Comparison of ENCODE assay signal across 9 cellular contexts in genomic region chr1:182442333-182442732, GRCh38. TPM values are rescaled to one million over a fixed set of nuclear protein-coding genes. Genes with fewer than 3 reads are reported as not detected.
"Had no signal": no experiment of that assay in that cellular context is flagged by ENCODE, and none has a peak within 500 bp of the region (broad histone marks: within the 10 kb centered on the region; RNA-seq: fewer than 3 reads in every experiment).

No MANE protein-coding gene starts in this region.

- FAIRE-seq: HTR-8/SVneo, K562 had no signal

- H3K4me3 Mint-ChIP-seq: H9 had no signal

- H3K27ac ChIP-seq: GM23248 had no signal

- DNase-seq: GM23248, GOT3, H9, HCEC 1CT, IMR-90 had no signal

- H3K27ac Mint-ChIP-seq: H9 had no signal

- ATAC-seq: K562 had no signal

- H3K9ac ChIP-seq: GM23248 had no signal

- H2AFZ ChIP-seq: GM23248 had no signal

- H3K4me3 ChIP-seq: GM23248, K562 had no signal

RNA-seq across cellular contexts. Expression of gene RGSL1, which starts 7.6 kb away (rescaled TPM):
- total RNA-seq: GM23248, H4, H9, HT-29, IMR-90, K562 had no signal
- polyA plus RNA-seq: GM23248, IMR-90 had no signal

RNA-seq across cellular contexts. Expression of gene TEDDM1, which starts 41.9 kb away (rescaled TPM):
- total RNA-seq: GM23248, H4, H9, HT-29, IMR-90, K562 had no signal
- polyA plus RNA-seq: GM23248, IMR-90, K562 had no signal
